ENCODE assay signal across 1 cellular context in the genomic region with DNA sequence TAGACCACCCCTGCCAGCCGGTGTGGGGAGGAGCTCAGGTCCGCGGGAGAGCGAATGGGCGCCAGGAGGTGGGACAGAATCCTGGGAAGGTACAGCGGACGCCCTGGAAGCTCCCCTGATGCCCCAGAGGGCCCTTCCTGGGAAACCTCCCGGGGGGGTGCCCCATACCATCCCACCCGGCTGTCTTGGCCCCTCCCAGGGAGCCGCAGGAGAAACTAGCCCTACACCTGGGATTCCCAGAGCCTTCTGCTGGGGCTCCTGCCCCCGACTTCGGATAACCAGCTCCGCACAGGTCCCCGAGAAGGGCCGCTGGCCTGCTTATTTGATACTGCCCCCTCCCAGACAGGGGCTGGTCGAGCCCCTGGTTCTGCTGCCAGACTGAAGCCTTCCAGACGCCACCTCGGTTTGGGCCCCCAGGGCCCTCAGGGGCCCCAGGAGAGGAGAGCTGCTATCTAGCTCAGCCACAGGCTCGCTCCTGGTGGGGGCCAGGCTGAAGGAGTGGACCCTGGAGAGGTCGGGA.
TF ChIP-seq lines count a peak whose summit lies in the region.

No MANE protein-coding gene starts in this region.

TF ChIP-seq in H1, 55 proteins besides CTCF, POLR2A, EP300 and RAD21:
- TF ChIP-seq EGR1 (IDR thresholded peaks at IDR 0.05; ENCODE audit: borderline replicate concordance, low read depth, low read length) (no peak), SUZ12 (IDR thresholded peaks at IDR 0.05; ENCODE audit: low read length) (peak; percentile 34; the same call in 1 of the 2 replicates)
